In genomic region chr21:29105218-29105617, GRCh38 we compare ENCODE assay signal across 15 cellular contexts. TPM values are rescaled to one million over a fixed set of nuclear protein-coding genes. Genes with fewer than 3 reads are reported as not detected.
DNase-seq lines count a peak whose midpoint lies in the region; TF ChIP-seq lines count a peak whose summit lies in the region.
"Had no signal": no experiment of that assay in that cellular context is flagged by ENCODE, and none has a peak within 500 bp of the region (broad histone marks: within the 10 kb centered on the region; RNA-seq: fewer than 3 reads in every experiment).

No MANE protein-coding gene starts in this region.

- H3K36me3 ChIP-seq in SK-N-SH (replicated peaks in 1 of 2; ENCODE audit: control insufficient read depth in 1 of 2, insufficient read depth in 2 of 2, low read length in 1 of 2) (no peaks in the 10 kb centered on the region), thyroid gland (no peaks in the 10 kb centered on the region), OCI-LY7 (ENCODE audit: insufficient read depth, low read length) (no peaks in the 10 kb centered on the region)

- H3K4me1 Mint-ChIP-seq in HFFc6 (ENCODE audit: low read depth) = peaks cover 37% of the 10 kb centered on the region
- H3K4me1 Mint-ChIP-seq: activated naive CD8-positive, alpha-beta T cell treated with anti-CD3 and anti-CD28 coated beads for 36 hours; CD8-positive, alpha-beta memory T cell had no signal

- no peak for TF ChIP-seq POLR2A in thyroid gland (IDR thresholded peaks at IDR 0.05)

- POLR2A ChIA-PET in SK-N-SH (lab: Yijun Ruan, JAX) (interaction anchor here (0.7 kb wide), 1 partner anchor 19 kb away, joined by 3 read pairs; no protein-coding TSS in a partner anchor), OCI-LY7 (lab: Charles Lee) (interaction anchor here (0.7 to 2.2 kb wide), 6 partner anchors 9 to 195 kb away, joined by 3 to 13 read pairs (median 4); no protein-coding TSS in a partner anchor)

- H3K36me3 Mint-ChIP-seq in HFFc6 (ENCODE audit: low read depth) = 0 out of 2 replicates have a peak, but pooled peaks cover 4% of the 10 kb centered on the region

- 28% methylated on average over 3 of the region's 3 CpGs for WGBS in SK-N-SH (ENCODE audit: low lambda C conversion rate)
- WGBS in thyroid gland, 2 donors = 84 to 87% methylated on average over 3 of the region's 3 CpGs

- no TSS peak for BruUV-seq in OCI-LY7 (replicated peaks; lab: Mats Ljungman, UMichigan)

- H3K9me3 ChIP-seq in SK-N-SH = no peaks in the 10 kb centered on the region
- H3K9me3 ChIP-seq in thyroid gland = no peaks in the 10 kb centered on the region
- no peaks in the 10 kb centered on the region for H3K9me3 ChIP-seq in OCI-LY7 (ENCODE audit: low read length)

- H3K79me2 ChIP-seq in SK-N-SH (ENCODE audit: insufficient read depth) (no peaks in the 10 kb centered on the region), OCI-LY7 (ENCODE audit: insufficient read depth, low read depth, low read length) (no peaks in the 10 kb centered on the region)

- peaks cover 0 to 15% of the 10 kb centered on the region in 2 experiments; a peak in 1 of 4 replicates for H3K4me1 ChIP-seq in SK-N-SH (ENCODE audit: control insufficient read depth in 1 of 2, insufficient read depth in 2 of 2, low read depth in 1 of 2, low read length in 1 of 2)
- H3K4me1 ChIP-seq in thyroid gland = no peaks in the 10 kb centered on the region
- no peaks in the 10 kb centered on the region for H3K4me1 ChIP-seq in OCI-LY7 (ENCODE audit: insufficient read depth, low read length, poor library complexity, severe bottlenecking)

- H3K27me3 ChIP-seq in SK-N-SH (ENCODE audit: insufficient read depth) (no peaks in the 10 kb centered on the region), thyroid gland (no peaks in the 10 kb centered on the region)

- H4K20me1 ChIP-seq in SK-N-SH (ENCODE audit: insufficient read depth) = no peaks in the 10 kb centered on the region
- no peaks in the 10 kb centered on the region for H4K20me1 ChIP-seq in OCI-LY7 (ENCODE audit: insufficient read depth, low read length)

- intact Hi-C loops in thyroid gland (cut with DNase I) = no loop called here
- intact Hi-C loops in OCI-LY7 (cut with micrococcal nuclease; ENCODE audit: unreplicated experiment) = no loop called here

- no peaks in the 10 kb centered on the region for H3F3A ChIP-seq in SK-N-SH (replicated peaks; ENCODE audit: insufficient read depth)

- H3K4me2 ChIP-seq in SK-N-SH = peak overlapping the region; percentile 14; the same call in 1 of the 2 replicates
- H3K4me2 ChIP-seq in OCI-LY7 (ENCODE audit: low read length) = no peak overlapping the region

- H3K4me3 ChIP-seq in SK-N-SH (ENCODE audit: low read depth in 2 of 2, low read length in 1 of 2) (no peak overlapping the region), fibroblast of the aortic adventitia (ENCODE audit: low read depth, low read length) (no peak overlapping the region), thyroid gland (replicated peaks in 1 of 3) (no peak overlapping the region), OCI-LY7 (ENCODE audit: low read depth, low read length, poor library complexity, severe bottlenecking) (no peak overlapping the region)

- no peaks in the 10 kb centered on the region for H3K27me3 Mint-ChIP-seq in HFFc6 (ENCODE audit: insufficient read depth)
- H3K27me3 Mint-ChIP-seq: activated naive CD8-positive, alpha-beta T cell treated with anti-CD3 and anti-CD28 coated beads for 36 hours; naive thymus-derived CD8-positive, alpha-beta T cell had no signal

- CTCF ChIA-PET in SK-N-SH (lab: Yijun Ruan, JAX) = interaction anchor here (0.6 to 2.0 kb wide), 6 partner anchors 14 to 271 kb away, joined by 3 to 7 read pairs (median 4); no protein-coding TSS in a partner anchor
- CTCF ChIA-PET in OCI-LY7 (lab: Charles Lee; ENCODE audit: unreplicated experiment) = no interaction called here

- H3K9me2 ChIP-seq in SK-N-SH = no peaks in the 10 kb centered on the region
- H3K9me2 ChIP-seq in OCI-LY7 (ENCODE audit: insufficient read depth, low read length) = no peaks in the 10 kb centered on the region

- no peaks in the 10 kb centered on the region for H3K9me3 Mint-ChIP-seq in HFFc6
- H3K9me3 Mint-ChIP-seq: activated naive CD8-positive, alpha-beta T cell treated with anti-CD3 and anti-CD28 coated beads for 36 hours; CD8-positive, alpha-beta memory T cell; naive thymus-derived CD8-positive, alpha-beta T cell had no signal

- H2AFZ ChIP-seq in SK-N-SH (ENCODE audit: low read depth) = peak overlapping the region; percentile 9; the same call in 1 of the 2 replicates
- no peak overlapping the region for H2AFZ ChIP-seq in OCI-LY7 (ENCODE audit: low read length)

- TF ChIP-seq RAD21 in SK-N-SH (IDR thresholded peaks at IDR 0.05; ENCODE audit: low read length) = no peak

- DNase-seq in HFFc6 (peak; percentile 59), SK-N-SH (no peak), fibroblast of the aortic adventitia (ENCODE audit: low read depth) (peak; percentile 43), renal cortical epithelial cell (ENCODE audit: low read depth) (peak; percentile 90), cortex of kidney (lab: John Stamatoyannopoulos, UW) (no peak), thyroid gland (no peak), OCI-LY7 (ENCODE audit: low spot score) (no peak)
- DNase-seq: activated CD8-positive, alpha-beta memory T cell treated with anti-CD3 and anti-CD28 coated beads, Interleukin-2, amount 50 U/mL, for 4 hours; activated naive CD8-positive, alpha-beta T cell treated with anti-CD3 and anti-CD28 coated beads for 36 hours; CD8-positive, alpha-beta memory T cell; islet precursor cell; naive thymus-derived CD8-positive, alpha-beta T cell; SHP77; substantia nigra had no signal

- H3K4me3 Mint-ChIP-seq in HFFc6 = peak overlapping the region; percentile 18
- H3K4me3 Mint-ChIP-seq: activated naive CD8-positive, alpha-beta T cell treated with anti-CD3 and anti-CD28 coated beads for 36 hours; CD8-positive, alpha-beta memory T cell; naive thymus-derived CD8-positive, alpha-beta T cell had no signal

- no peak for TF ChIP-seq CTCF in HFFc6 (IDR thresholded peaks at IDR 0.05)
- TF ChIP-seq CTCF in SK-N-SH (IDR thresholded peaks at IDR 0.05) = no peak
- TF ChIP-seq CTCF in fibroblast of the aortic adventitia (IDR thresholded peaks at IDR 0.05; ENCODE audit: insufficient read depth, low read length) = no peak
- no peak for TF ChIP-seq CTCF in thyroid gland (IDR thresholded peaks at IDR 0.05)
- no peak for TF ChIP-seq CTCF in OCI-LY7 (conservative IDR thresholded peaks at IDR 0.05; ENCODE audit: low read length)

- H3K9ac ChIP-seq in SK-N-SH = no peak overlapping the region

- no peak overlapping the region for H3K27ac ChIP-seq in SK-N-SH (ENCODE audit: low read depth in 2 of 2, low read length in 1 of 2)
- H3K27ac ChIP-seq in thyroid gland = no peak overlapping the region
- H3K27ac ChIP-seq in OCI-LY7 (ENCODE audit: low read depth, low read length, poor library complexity, severe bottlenecking) = no peak overlapping the region
- H3K27ac ChIP-seq: VCaP had no signal

- peak overlapping the region; percentile 64 for H3K27ac Mint-ChIP-seq in HFFc6
- H3K27ac Mint-ChIP-seq: activated naive CD8-positive, alpha-beta T cell treated with anti-CD3 and anti-CD28 coated beads for 36 hours; CD8-positive, alpha-beta memory T cell; naive thymus-derived CD8-positive, alpha-beta T cell had no signal

- TF ChIP-seq EP300 in SK-N-SH (IDR thresholded peaks at IDR 0.05; ENCODE audit: borderline replicate concordance in 1 of 2, low read depth in 1 of 2, low read length in 1 of 2) = no peak

TF ChIP-seq in SK-N-SH, 30 proteins besides CTCF, POLR2A, EP300 and RAD21 (continues in another document):
- TF ChIP-seq CHD2 (IDR thresholded peaks at IDR 0.05; ENCODE audit: low read length, partially characterized antibody) (no peak), ELF1 (IDR thresholded peaks at IDR 0.05) (0 out of 2 replicates have a peak, but pooled peaks have one; percentile 26)

RNA-seq across cellular contexts. Expression of gene MAP3K7CL, which starts 25.2 kb away (rescaled TPM):
- total RNA-seq in HFFc6 (2021; fragmentation: NEBNext Ultra II Directional; extraction: Animal tissue kit (Norgen Biotek cat#: 25700)) = 10 to 100 TPM in 1 of 6 experiments, 1 to 10 TPM in 5; 6.2 to 11.4 (median 7.6) TPM
- 2.3 and 5.2 TPM in 2 replicates for polyA plus RNA-seq in SK-N-SH (2012; rRNA removed)
- 4.1 and 5.1 TPM in 2 replicates for polyA plus RNA-seq in SK-N-SH (2012; cell fraction: cytosol; rRNA removed)
- polyA plus RNA-seq in SK-N-SH (2012; cell fraction: nucleus; rRNA removed) = 1.3 and 2.0 TPM in 2 replicates
- total RNA-seq in fibroblast of the aortic adventitia (ENCODE audit: low replicate concordance) = 6.9 and 18.7 TPM in 2 replicates
- total RNA-seq in renal cortical epithelial cell = 9.6 and 25.5 TPM in 2 replicates
- total RNA-seq in thyroid gland = 1 to 10 TPM; 4.1 to 8.0 (median 4.9) TPM
- 2.1 and 7.8 TPM in 2 replicates for total RNA-seq in OCI-LY7 (2014; rRNA removed; shearing (Covaris generic))
- total RNA-seq in OCI-LY7 (2022) = 13.0 TPM in 2 replicates

RNA-seq across cellular contexts. Expression of gene CCT8, which starts 31.8 kb away (rescaled TPM):
- 100 to 1,000 TPM; 209 to 258 (median 227) TPM for total RNA-seq in HFFc6 (2021; fragmentation: NEBNext Ultra II Directional; extraction: Animal tissue kit (Norgen Biotek cat#: 25700))
- 102 and 105 TPM in 2 replicates for polyA plus RNA-seq in SK-N-SH (2012; rRNA removed)
- polyA plus RNA-seq in SK-N-SH (2012; cell fraction: cytosol; rRNA removed) = 150 and 189 TPM in 2 replicates
- 45.9 and 84.7 TPM in 2 replicates for polyA plus RNA-seq in SK-N-SH (2012; cell fraction: nucleus; rRNA removed)
- total RNA-seq in fibroblast of the aortic adventitia (ENCODE audit: low replicate concordance) (172 and 232 TPM in 2 replicates), renal cortical epithelial cell (247 and 329 TPM in 2 replicates), thyroid gland (10 to 100 TPM; 75.4 to 99.3 (median 86.7) TPM), OCI-LY7 (2022) (332 and 375 TPM in 2 replicates)
- 229 and 240 TPM in 2 replicates for total RNA-seq in OCI-LY7 (2014; rRNA removed; shearing (Covaris generic))

Comparison
In these comparisons a context has a peak if more than half of its experiments do, and no peak if none do; other contexts are left out.
1. DNase-seq: peak in HFFc6 (single experiment), fibroblast of the aortic adventitia (single experiment) and renal cortical epithelial cell (single experiment); none in SK-N-SH (single experiment), cortex of kidney (single experiment), thyroid gland (0 of 2) and OCI-LY7 (single experiment).